1 cellular context compared by ENCODE assay signal in genomic region chr7:91085175-91085574, GRCh38.
TF ChIP-seq lines count a peak whose summit lies in the region.

No MANE protein-coding gene starts in this region.

TF ChIP-seq in IMR-90, 13 proteins besides CTCF, POLR2A, EP300 and RAD21:
- no peak for TF ChIP-seq NFE2L2 (IDR thresholded peaks at IDR 0.05; ENCODE audit: low read depth, low read length)
- no peak for TF ChIP-seq MXI1 (IDR thresholded peaks at IDR 0.05; ENCODE audit: borderline replicate concordance, low read depth, low read length)
- no peak for TF ChIP-seq MAZ (IDR thresholded peaks at IDR 0.05; ENCODE audit: borderline replicate concordance, low read depth, low read length)
- no peak for TF ChIP-seq RCOR1 (IDR thresholded peaks at IDR 0.05; ENCODE audit: insufficient replicate concordance, low read length)
- TF ChIP-seq ELK1 (IDR thresholded peaks at IDR 0.05; ENCODE audit: borderline replicate concordance, low read depth, low read length) = no peak
- no peak for TF ChIP-seq SMC3 (IDR thresholded peaks at IDR 0.05; ENCODE audit: low read depth, low read length)
- TF ChIP-seq BHLHE40 (IDR thresholded peaks at IDR 0.05; ENCODE audit: low read depth, low read length) = no peak
- no peak for TF ChIP-seq RFX5 (IDR thresholded peaks at IDR 0.05; ENCODE audit: low read depth, low read length)
- no peak for TF ChIP-seq MAFK (IDR thresholded peaks at IDR 0.05; ENCODE audit: low read depth, low read length)
- TF ChIP-seq CEBPB (IDR thresholded peaks at IDR 0.05; ENCODE audit: low read depth, low read length) = no peak
- no peak for TF ChIP-seq CHD1 (IDR thresholded peaks at IDR 0.05; ENCODE audit: low read depth, low read length)
TF ChIP-seq in IMR-90: peak in this region for 0.
